Comparison of ENCODE assay signal across 8 cellular contexts in genomic region chr9:75889577-75889976, GRCh38. TPM values are rescaled to one million over a fixed set of nuclear protein-coding genes. Genes with fewer than 3 reads are reported as not detected.
A peak's percentile ranks its signal among the peaks of the same experiment; 100 is the strongest.
DNase-seq lines count a peak whose midpoint lies in the region; ATAC-seq and TF ChIP-seq lines count a peak whose summit lies in the region.

No MANE protein-coding gene starts in this region.

- no peaks in the 10 kb centered on the region for H3K79me2 ChIP-seq in Loucy (ENCODE audit: insufficient read depth, low read length)

- peak overlapping the region; percentile 81 for H3K27ac ChIP-seq in cingulate gyrus (ENCODE audit: low read depth, low read length)
- H3K27ac ChIP-seq in mucosa of rectum (ENCODE audit: low read depth in 2 of 2, low read length in 2 of 2): peak overlapping the region; percentile 82 to 87

- peaks cover 8% of the 10 kb centered on the region for H3K27me3 ChIP-seq in BJ (ENCODE audit: control insufficient read depth, insufficient read depth, low read length)
- peaks cover 22% of the 10 kb centered on the region for H3K27me3 ChIP-seq in Loucy (ENCODE audit: insufficient read depth, low read length, poor library complexity, severe bottlenecking)
- H3K27me3 ChIP-seq in mucosa of rectum (ENCODE audit: control insufficient read depth in 2 of 2, insufficient read depth in 2 of 2, low read length in 2 of 2): no peaks in the 10 kb centered on the region

- H3K4me2 ChIP-seq in Loucy (ENCODE audit: low read depth, low read length, poor library complexity, severe bottlenecking): peak overlapping the region; percentile 88

- 0 out of 2 replicates have a peak, but pooled peaks cover 4% of the 10 kb centered on the region for H3F3A ChIP-seq in Loucy (ENCODE audit: low read depth)

- no peak for DNase-seq in BJ (ENCODE audit: low read depth)
- no peak for DNase-seq in NCI-H345 treated with DMSO at 0.1 percent for 48 hours (lab: John Stamatoyannopoulos, UW; ENCODE audit: unreplicated experiment)
- DNase-seq in central memory CD4-positive, alpha-beta T cell: no peak

- TF ChIP-seq CTCF in BJ (IDR thresholded peaks at IDR 0.05; ENCODE audit: insufficient read depth, low read depth, low read length) (no peak), Loucy (conservative IDR thresholded peaks at IDR 0.05; ENCODE audit: low read length) (no peak)

- CTCF ChIA-PET in BJ (lab: Yijun Ruan, JAX): interaction anchor here (1.3 to 2.5 kb wide), 3 partner anchors 11 to 408 kb away, joined by 4 to 8 read pairs (median 5); no protein-coding TSS in a partner anchor

- no peaks in the 10 kb centered on the region for H3K9me2 ChIP-seq in Loucy (replicated peaks; ENCODE audit: low read depth, low read length)

- H3K9ac ChIP-seq in Loucy (ENCODE audit: low read depth, low read length, poor library complexity, severe bottlenecking) (peak overlapping the region; percentile 69), mucosa of rectum (ENCODE audit: low read depth in 1 of 2, low read length in 2 of 2) (peak overlapping the region; percentile 65 to 79)

- H3K9me3 ChIP-seq in Loucy (ENCODE audit: insufficient read depth, low read depth, low read length) (no peaks in the 10 kb centered on the region), mucosa of rectum (ENCODE audit: control insufficient read depth in 2 of 2, low read length in 2 of 2) (no peaks in the 10 kb centered on the region)

- H3K4me3 ChIP-seq in BJ (ENCODE audit: low read depth, low read length) (peak overlapping the region; percentile 57), Loucy (ENCODE audit: low read length, poor library complexity, severe bottlenecking) (peak overlapping the region; percentile 83), mucosa of rectum (ENCODE audit: low read length in 2 of 2) (peak overlapping the region; percentile 83 to 98)

- H4K20me1 ChIP-seq in Loucy (ENCODE audit: insufficient read depth, low read length, poor library complexity, severe bottlenecking): peaks cover 4% of the 10 kb centered on the region

- H3K4me1 ChIP-seq in Loucy (ENCODE audit: insufficient read depth, low read length, poor library complexity, severe bottlenecking) (peaks cover 22% of the 10 kb centered on the region), mucosa of rectum (ENCODE audit: control insufficient read depth in 2 of 2, insufficient read depth in 2 of 2, low read length in 2 of 2) (peaks cover 8 to 18% of the 10 kb centered on the region in 2 donors)

- no peak for ATAC-seq in GM19467 (IDR thresholded peaks at IDR 0.05; ENCODE audit: unreplicated experiment)
- no peak for ATAC-seq in HG03571 (IDR thresholded peaks at IDR 0.05; ENCODE audit: unreplicated experiment)

- POLR2A ChIA-PET in BJ (lab: Charles Lee): no interaction called here

- H2AFZ ChIP-seq in Loucy (ENCODE audit: low read length): peak overlapping the region; percentile 100

- H3K36me3 ChIP-seq in BJ (ENCODE audit: control insufficient read depth, insufficient read depth, low read length): no peaks in the 10 kb centered on the region
- no peaks in the 10 kb centered on the region for H3K36me3 ChIP-seq in Loucy (ENCODE audit: insufficient read depth, low read length)
- no peaks in the 10 kb centered on the region for H3K36me3 ChIP-seq in mucosa of rectum (ENCODE audit: control insufficient read depth in 2 of 2, insufficient read depth in 2 of 2, low read length in 2 of 2)

RNA-seq across cellular contexts. Expression of gene PCSK5, which starts 0.9 kb away (rescaled TPM):
- polyA plus RNA-seq in BJ (2011; rRNA removed): 0.66 and 0.74 TPM in 2 replicates
- 0.67 and 2.2 TPM in 2 replicates for polyA minus RNA-seq in BJ (2011; rRNA and poly(A)+ RNA removed)
